26 cellular contexts compared by ENCODE assay signal in the genomic region with DNA sequence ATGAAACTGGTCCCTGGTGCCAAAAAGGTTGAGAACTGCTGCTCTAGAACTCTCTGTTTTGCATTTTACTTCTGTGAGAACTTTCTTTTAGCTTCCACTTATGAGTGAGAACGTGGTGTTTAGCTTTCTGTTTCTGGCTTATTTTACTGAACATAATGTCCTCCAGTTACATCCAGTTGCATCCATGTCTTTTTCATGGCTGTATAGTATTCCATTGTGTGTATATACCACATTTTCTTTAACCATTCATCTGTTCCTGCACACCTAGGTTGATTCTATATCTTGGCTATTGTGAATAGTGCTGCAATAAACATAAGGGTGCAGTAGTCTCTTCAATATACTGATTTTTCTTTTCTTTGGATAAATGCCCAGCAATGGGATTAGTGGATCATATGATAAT.
"Had no signal": no experiment of that assay in that cellular context is flagged by ENCODE, and none has a peak within 500 bp of the region (broad histone marks: within the 10 kb centered on the region; RNA-seq: fewer than 3 reads in every experiment).

No MANE protein-coding gene starts in this region.

- ATAC-seq: naive thymus-derived CD8-positive, alpha-beta T cell; natural killer cell treated with Interleukin-12 subunit alpha and Interleukin-12 subunit beta and Interleukin-15 and Interleukin-18, amount 100 ng/mL, for 72 hours; pancreas; right cardiac atrium; right lobe of liver; stimulated activated effector memory CD8-positive, alpha-beta T cell treated with anti-CD3 and anti-CD28 coated beads, Interleukin-12 subunit alpha, Interleukin-12 subunit beta, amount 100 ng/mL, for 72 hours; stimulated activated naive B cell treated with anti-CD40 and anti-IgM and Interleukin-4, amounts not matched to agents 10 μg/mL and 1 μg/mL and 100 μg/mL, for 72 hours; upper lobe of right lung had no signal

- FAIRE-seq: pancreas, small intestine had no signal

- H3K4me1 ChIP-seq: pancreas, prostate gland, right lobe of liver, sigmoid colon, suprapubic skin, testis, tibial artery, transverse colon, upper lobe of right lung, uterus had no signal

- H3K4me3 ChIP-seq: pancreas, prostate gland, right lobe of liver, sigmoid colon, suprapubic skin, testis, tibial artery, transverse colon, upper lobe of right lung, uterus had no signal

- H3K27ac ChIP-seq: neutrophil, pancreas, prostate gland, right lobe of liver, sigmoid colon, suprapubic skin, testis, tibial artery, transverse colon, upper lobe of right lung, uterus had no signal

- DNase-seq: naive thymus-derived CD8-positive, alpha-beta T cell; nephron progenitor cell; nucleus accumbens; pancreas; retina; right cardiac atrium; right lobe of liver; sigmoid colon; small intestine; stimulated activated CD4-positive, alpha-beta T cell treated with anti-CD3 and anti-CD28 coated beads, Interleukin-15, amount 100 ng/mL, for 24 hours; stimulated activated CD4-positive, alpha-beta T cell treated with anti-CD3 and anti-CD28 coated beads, Interleukin-2, amount 100 ng/mL, for 24 hours; stimulated activated CD4-positive, alpha-beta T cell treated with anti-CD3 and anti-CD28 coated beads, Interleukin-2, amount 100 ng/mL, for 48 hours; stimulated activated CD4-positive, alpha-beta T cell treated with anti-CD3 and anti-CD28 coated beads, Interleukin-4, amount 100 ng/mL, for 24 hours; stimulated activated naive B cell treated with anti-CD40 and anti-IgM and Interleukin-4, amounts not matched to agents 10 μg/mL and 1 μg/mL and 100 μg/mL, for 72 hours; stimulated activated naive CD4-positive, alpha-beta T cell treated with Interleukin-2 at 50 U/mL for 16 hours; substantia nigra; testis; tibial artery; transverse colon; upper lobe of right lung; uterus had no signal

- H3K9me3 ChIP-seq: pancreas, prostate gland, right lobe of liver, testis had no signal

- H3K27me3 ChIP-seq: neutrophil, pancreas, right lobe of liver, sigmoid colon, suprapubic skin, testis, tibial artery, transverse colon, upper lobe of right lung, uterus had no signal

- H3K36me3 ChIP-seq: neutrophil, pancreas, prostate gland, right lobe of liver, sigmoid colon, suprapubic skin, tibial artery, transverse colon, upper lobe of right lung, uterus had no signal
